Comparison of ENCODE assay signal across 8 cellular contexts in genomic region chr3:148727242-148727641, GRCh38. TPM values are rescaled to one million over a fixed set of nuclear protein-coding genes. Genes with fewer than 3 reads are reported as not detected.
DNase-seq lines count a peak whose midpoint lies in the region; ATAC-seq and TF ChIP-seq lines count a peak whose summit lies in the region.

No MANE protein-coding gene starts in this region.

- H3K9me3 ChIP-seq in BE2C, result no peaks in the 10 kb centered on the region

- H3K4me1 Mint-ChIP-seq in activated CD8-positive, alpha-beta T cell treated with anti-CD3 and anti-CD28 coated beads for 36 hours (ENCODE audit: low read depth), result no peaks in the 10 kb centered on the region

- peaks cover 6% of the 10 kb centered on the region; the same call in 1 of the 2 replicates for H3K4me1 ChIP-seq in BE2C

- H3K4me3 Mint-ChIP-seq in activated CD8-positive, alpha-beta T cell treated with anti-CD3 and anti-CD28 coated beads for 36 hours, result no peak overlapping the region

- H3K27me3 Mint-ChIP-seq in activated CD8-positive, alpha-beta T cell treated with anti-CD3 and anti-CD28 coated beads for 36 hours, result no peaks in the 10 kb centered on the region

- ATAC-seq in GM18520 (IDR thresholded peaks at IDR 0.05; ENCODE audit: unreplicated experiment) (peak; percentile 75), HG02981 (IDR thresholded peaks at IDR 0.05; ENCODE audit: unreplicated experiment) (peak; percentile 87)
- no peak for ATAC-seq in activated CD8-positive, alpha-beta T cell treated with anti-CD3 and anti-CD28 coated beads for 36 hours

- H3K36me3 Mint-ChIP-seq in activated CD8-positive, alpha-beta T cell treated with anti-CD3 and anti-CD28 coated beads for 36 hours (ENCODE audit: low read depth), result no peaks in the 10 kb centered on the region

- POLR2A ChIA-PET in activated CD8-positive, alpha-beta T cell treated with anti-CD3 and anti-CD28 coated beads for 36 hours (lab: Charles Lee), result no interaction called here

- H3K9me3 Mint-ChIP-seq in activated CD8-positive, alpha-beta T cell treated with anti-CD3 and anti-CD28 coated beads for 36 hours, result no peaks in the 10 kb centered on the region

- CTCF ChIA-PET in activated CD8-positive, alpha-beta T cell treated with anti-CD3 and anti-CD28 coated beads for 36 hours (lab: Charles Lee), result no interaction called here

- no peak overlapping the region for H3K4me3 ChIP-seq in BE2C (ENCODE audit: low read depth, low read length)

- DNase-seq in BE2C, result peak; percentile 70
- DNase-seq in NCI-H2081 (lab: John Stamatoyannopoulos, UW), result peak; percentile 76
- peak; percentile 12 for DNase-seq in activated CD8-positive, alpha-beta T cell treated with anti-CD3 and anti-CD28 coated beads for 36 hours
- DNase-seq in inferior parietal cortex (ENCODE audit: extremely low spot score), result peak; percentile 81
- no peak for DNase-seq in NCI-H1436 treated with DMSO at 0.1 percent for 48 hours (lab: John Stamatoyannopoulos, UW)
- DNase-seq in stimulated activated CD4-positive, alpha-beta T cell treated with anti-CD3 and anti-CD28 coated beads, Interleukin-1b, Interleukin-23, amount 100 ng/mL, for 48 hours, result no peak

- H3K27ac Mint-ChIP-seq in activated CD8-positive, alpha-beta T cell treated with anti-CD3 and anti-CD28 coated beads for 36 hours, result no peak overlapping the region

- peak; percentile 91 for TF ChIP-seq CTCF in BE2C (IDR thresholded peaks at IDR 0.05; ENCODE audit: low read depth, low read length)
- TF ChIP-seq CTCF in activated CD8-positive, alpha-beta T cell treated with anti-CD3 and anti-CD28 coated beads for 36 hours (IDR thresholded peaks at IDR 0.05), result no peak

- H3K27me3 ChIP-seq in BE2C, result no peaks in the 10 kb centered on the region

- intact Hi-C loops in activated CD8-positive, alpha-beta T cell treated with anti-CD3 and anti-CD28 coated beads for 36 hours (cut with micrococcal nuclease), result no loop called here

- H3K36me3 ChIP-seq in BE2C, result no peaks in the 10 kb centered on the region

RNA-seq across cellular contexts. Expression of gene AGTR1, which starts 29.5 kb away (rescaled TPM):
- polyA plus RNA-seq in BE2C (2012; ENCODE audit: insufficient read depth, insufficient read length, low read depth), result not detected
- total RNA-seq in activated CD8-positive, alpha-beta T cell treated with anti-CD3 and anti-CD28 coated beads for 36 hours, result not detected

Comparison
In these comparisons a context has a peak if more than half of its experiments do, and no peak if none do; other contexts are left out.
1. DNase-seq: peak in BE2C (single experiment), NCI-H2081 (2 of 2), activated CD8-positive, alpha-beta T cell treated with anti-CD3 and anti-CD28 coated beads for 36 hours (single experiment) and inferior parietal cortex (single experiment); none in NCI-H1436 treated with DMSO at 0.1 percent for 48 hours (single experiment) and stimulated activated CD4-positive, alpha-beta T cell treated with anti-CD3 and anti-CD28 coated beads, Interleukin-1b, Interleukin-23, amount 100 ng/mL, for 48 hours (single experiment).